ENCODE assay signal across 20 cellular contexts in the genomic region with DNA sequence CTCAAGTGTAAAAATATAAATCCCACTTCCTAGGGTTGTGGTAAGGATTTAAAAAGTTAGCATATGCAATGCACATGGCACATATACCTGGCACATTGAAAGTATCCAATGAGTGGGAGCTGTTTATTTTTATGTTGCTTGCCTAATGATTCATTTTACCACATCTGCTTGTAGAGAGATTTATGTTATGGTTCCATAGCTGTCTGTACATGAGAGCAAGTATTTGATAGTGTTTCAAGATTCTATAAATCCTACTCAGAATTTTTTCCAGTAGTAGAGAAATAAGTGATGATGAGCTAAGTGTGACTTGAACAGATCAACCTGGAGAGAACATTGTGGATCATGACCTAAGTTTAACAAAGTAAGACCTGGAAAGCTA.
DNase-seq lines count a peak whose midpoint lies in the region; ATAC-seq and TF ChIP-seq lines count a peak whose summit lies in the region.
"Had no signal": no experiment of that assay in that cellular context is flagged by ENCODE, and none has a peak within 500 bp of the region (broad histone marks: within the 10 kb centered on the region; RNA-seq: fewer than 3 reads in every experiment).

No MANE protein-coding gene starts in this region.

- peaks cover 17% of the 10 kb centered on the region; the same call in 2 of the 3 replicates for H3K36me3 Mint-ChIP-seq in GM23338 (ENCODE audit: low read depth)
- H3K36me3 Mint-ChIP-seq: CD8-positive, alpha-beta T cell had no signal

- H3K27ac ChIP-seq in GM23338 (ENCODE audit: low read depth) (no peak overlapping the region), smooth muscle cell (ENCODE audit: low read depth) (peak overlapping the region; percentile 64), OCI-LY7 (ENCODE audit: low read depth, low read length, poor library complexity, severe bottlenecking) (no peak overlapping the region)
- H3K27ac ChIP-seq: 22Rv1; A549; BLaER1 treated with 17β-estradiol and CSF1 and Interleukin-3, amounts not matched to agents 10 nM and 100 nM; C4-2B had no signal

- peaks cover 2% of the 10 kb centered on the region for H3K27me3 Mint-ChIP-seq in GM23338 (ENCODE audit: insufficient read depth, low read depth, poor library complexity)
- H3K27me3 Mint-ChIP-seq: B cell had no signal

- H3K4me1 ChIP-seq in GM23338 (ENCODE audit: insufficient read depth) (no peaks in the 10 kb centered on the region), smooth muscle cell (ENCODE audit: low read depth) (no peaks in the 10 kb centered on the region), OCI-LY7 (ENCODE audit: insufficient read depth, low read length, poor library complexity, severe bottlenecking) (no peaks in the 10 kb centered on the region)
- H3K4me1 ChIP-seq: A549, Caco-2 had no signal

- no peak overlapping the region for H3K9ac ChIP-seq in smooth muscle cell (ENCODE audit: low read depth)
- H3K9ac ChIP-seq: BLaER1 treated with 17β-estradiol and CSF1 and Interleukin-3, amounts not matched to agents 10 nM and 100 nM had no signal

- H3K9me2 ChIP-seq in GM23338 (ENCODE audit: insufficient read depth) (peaks cover 10% of the 10 kb centered on the region; the same call in 1 of the 2 replicates), OCI-LY7 (ENCODE audit: insufficient read depth, low read length) (no peaks in the 10 kb centered on the region)

- no peaks in the 10 kb centered on the region for H3F3A ChIP-seq in GM23338 (replicated peaks; ENCODE audit: low read depth)
- peaks cover 11% of the 10 kb centered on the region for H3F3A ChIP-seq in smooth muscle cell (ENCODE audit: low read depth)

- H2AFZ ChIP-seq in GM23338: 0 out of 2 replicates have a peak overlapping the region, but pooled peaks have one; percentile 16
- no peak overlapping the region for H2AFZ ChIP-seq in smooth muscle cell (ENCODE audit: low read depth)
- H2AFZ ChIP-seq in OCI-LY7 (ENCODE audit: low read length): no peak overlapping the region

- H3K4me2 ChIP-seq in GM23338 (no peak overlapping the region), smooth muscle cell (peak overlapping the region; percentile 15), OCI-LY7 (ENCODE audit: low read length) (no peak overlapping the region)
- H3K4me2 ChIP-seq: A549 had no signal

- BruUV-seq in OCI-LY7 (replicated peaks; lab: Mats Ljungman, UMichigan): no TSS peak

- TF ChIP-seq CTCF in GM23338 (conservative IDR thresholded peaks at IDR 0.05; ENCODE audit: low read depth in 2 of 2) (no peak), smooth muscle cell (IDR thresholded peaks at IDR 0.05; ENCODE audit: borderline replicate concordance, insufficient read depth, poor library complexity, severe bottlenecking) (no peak), OCI-LY7 (conservative IDR thresholded peaks at IDR 0.05; ENCODE audit: low read length) (no peak)

- H3K27me3 ChIP-seq in GM23338 (ENCODE audit: insufficient read depth) (no peaks in the 10 kb centered on the region), smooth muscle cell (ENCODE audit: low read depth) (no peaks in the 10 kb centered on the region)
- H3K27me3 ChIP-seq: BLaER1 treated with 17β-estradiol and CSF1 and Interleukin-3, amounts not matched to agents 10 nM and 100 nM had no signal

- H3K4me3 Mint-ChIP-seq in GM23338: no peak overlapping the region
- H3K4me3 Mint-ChIP-seq: B cell; CD4-positive, alpha-beta T cell; CD8-positive, alpha-beta T cell had no signal

- H3K4me1 Mint-ChIP-seq in GM23338: no peaks in the 10 kb centered on the region; the same call in 2 of the 3 replicates
- H3K4me1 Mint-ChIP-seq: B cell had no signal

- no peak overlapping the region for H3K4me3 ChIP-seq in GM23338
- no peak overlapping the region for H3K4me3 ChIP-seq in smooth muscle cell
- no peak overlapping the region for H3K4me3 ChIP-seq in OCI-LY7 (ENCODE audit: low read depth, low read length, poor library complexity, severe bottlenecking)
- H3K4me3 ChIP-seq: A549; BLaER1 treated with 17β-estradiol and CSF1 and Interleukin-3, amounts not matched to agents 10 nM and 100 nM had no signal

- H3K27ac Mint-ChIP-seq in GM23338: no peak overlapping the region
- H3K27ac Mint-ChIP-seq: B cell; CD4-positive, alpha-beta T cell; CD8-positive, alpha-beta T cell had no signal

- H3K9me3 Mint-ChIP-seq in GM23338: peaks cover 14% of the 10 kb centered on the region
- H3K9me3 Mint-ChIP-seq: CD4-positive, alpha-beta T cell; CD8-positive, alpha-beta T cell had no signal

- no peak for DNase-seq in GM23338 (ENCODE audit: low spot score)
- peak; percentile 34 for DNase-seq in amniotic epithelial cell (ENCODE audit: low read depth)
- DNase-seq in inferior parietal cortex (ENCODE audit: extremely low spot score): peak; percentile 11
- no peak for DNase-seq in smooth muscle cell (lab: John Stamatoyannopoulos, UW; ENCODE audit: unreplicated experiment)
- no peak for DNase-seq in effector CD4-positive, alpha-beta T cell
- DNase-seq in OCI-LY7 (ENCODE audit: low spot score): no peak
- DNase-seq in epidermal melanocyte (ENCODE audit: insufficient read length, low spot score): no peak
- DNase-seq: AML-193; Caco-2; Calu3; CD4-positive, alpha-beta T cell; CD8-positive, alpha-beta T cell; DMS79 treated with DMSO at 0.1 percent for 48 hours; GF-D8 had no signal

- H3K36me3 ChIP-seq in GM23338 (ENCODE audit: insufficient read depth) (no peaks in the 10 kb centered on the region), smooth muscle cell (ENCODE audit: low read depth) (no peaks in the 10 kb centered on the region), OCI-LY7 (ENCODE audit: insufficient read depth, low read length) (no peaks in the 10 kb centered on the region)
- H3K36me3 ChIP-seq: BLaER1 treated with 17β-estradiol and CSF1 and Interleukin-3, amounts not matched to agents 10 nM and 100 nM had no signal

- CTCF ChIA-PET in OCI-LY7 (lab: Charles Lee; ENCODE audit: unreplicated experiment): no interaction called here

- intact Hi-C loops in OCI-LY7 (cut with micrococcal nuclease; ENCODE audit: unreplicated experiment): no loop called here

- POLR2A ChIA-PET in OCI-LY7 (lab: Charles Lee): no interaction called here

- H4K20me1 ChIP-seq in GM23338 (replicated peaks; ENCODE audit: insufficient read depth): no peaks in the 10 kb centered on the region
- H4K20me1 ChIP-seq in smooth muscle cell (ENCODE audit: low read depth): no peaks in the 10 kb centered on the region
- no peaks in the 10 kb centered on the region for H4K20me1 ChIP-seq in OCI-LY7 (ENCODE audit: insufficient read depth, low read length)
- H4K20me1 ChIP-seq: BLaER1 treated with 17β-estradiol and CSF1 and Interleukin-3, amounts not matched to agents 10 nM and 100 nM had no signal

- no peak for ATAC-seq in GM23338
- no peak for ATAC-seq in HG03354 (IDR thresholded peaks at IDR 0.05; ENCODE audit: poor library complexity, severe bottlenecking, unreplicated experiment)
- ATAC-seq: A549; CD8-positive, alpha-beta T cell had no signal

- H3K9me3 ChIP-seq in smooth muscle cell (replicated peaks; ENCODE audit: low read depth): no peaks in the 10 kb centered on the region
- H3K9me3 ChIP-seq in OCI-LY7 (ENCODE audit: low read length): no peaks in the 10 kb centered on the region
- H3K9me3 ChIP-seq: A549; BLaER1 treated with 17β-estradiol and CSF1 and Interleukin-3, amounts not matched to agents 10 nM and 100 nM; Caco-2 had no signal

- no peaks in the 10 kb centered on the region for H3K79me2 ChIP-seq in GM23338 (replicated peaks; ENCODE audit: insufficient read depth)
- no peaks in the 10 kb centered on the region for H3K79me2 ChIP-seq in smooth muscle cell (ENCODE audit: low read depth)
- H3K79me2 ChIP-seq in OCI-LY7 (ENCODE audit: insufficient read depth, low read depth, low read length): no peaks in the 10 kb centered on the region

TF ChIP-seq in GM23338, 12 proteins besides CTCF, POLR2A, EP300 and RAD21:
- TF ChIP-seq, protein P1, sequence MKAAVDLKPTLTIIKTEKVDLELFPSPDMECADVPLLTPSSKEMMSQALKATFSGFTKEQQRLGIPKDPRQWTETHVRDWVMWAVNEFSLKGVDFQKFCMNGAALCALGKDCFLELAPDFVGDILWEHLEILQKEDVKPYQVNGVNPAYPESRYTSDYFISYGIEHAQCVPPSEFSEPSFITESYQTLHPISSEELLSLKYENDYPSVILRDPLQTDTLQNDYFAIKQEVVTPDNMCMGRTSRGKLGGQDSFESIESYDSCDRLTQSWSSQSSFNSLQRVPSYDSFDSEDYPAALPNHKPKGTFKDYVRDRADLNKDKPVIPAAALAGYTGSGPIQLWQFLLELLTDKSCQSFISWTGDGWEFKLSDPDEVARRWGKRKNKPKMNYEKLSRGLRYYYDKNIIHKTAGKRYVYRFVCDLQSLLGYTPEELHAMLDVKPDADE (IDR thresholded peaks at IDR 0.05): no peak
TF ChIP-seq in GM23338: peak in this region for 0.

Comparison
In these comparisons a context has a peak if more than half of its experiments do, and no peak if none do; other contexts are left out.
1. DNase-seq: peak in amniotic epithelial cell (single experiment) and inferior parietal cortex (single experiment); none in GM23338 (single experiment), smooth muscle cell (single experiment), effector CD4-positive, alpha-beta T cell (single experiment), OCI-LY7 (single experiment) and epidermal melanocyte (single experiment).